ENCODE assay signal across 8 cellular contexts in genomic region chr9:97633859-97634485, GRCh38. TPM values are rescaled to one million over a fixed set of nuclear protein-coding genes. Genes with fewer than 3 reads are reported as not detected.
A peak's percentile ranks its signal among the peaks of the same experiment; 100 is the strongest.
DNase-seq lines count a peak whose midpoint lies in the region; ATAC-seq and TF ChIP-seq lines count a peak whose summit lies in the region.

No MANE protein-coding gene starts in this region.

- in situ Hi-C loops in gastrocnemius medialis (cut with MboI; ENCODE audit: low sequenced_read_pairs in 4 of 4), result no loop called here

- H3K36me3 Mint-ChIP-seq in activated T-cell treated with anti-CD3 and anti-CD28 coated beads, Interleukin-2, amount 50 U/mL, for 72 hours (ENCODE audit: insufficient read depth in 2 of 2), result peaks cover 0 to 7% of the 10 kb centered on the region in 2 donors

- no peaks in the 10 kb centered on the region for H3K27me3 Mint-ChIP-seq in activated T-cell treated with anti-CD3 and anti-CD28 coated beads, Interleukin-2, amount 50 U/mL, for 72 hours (ENCODE audit: low read depth)

- no peaks in the 10 kb centered on the region for H3K9me3 ChIP-seq in heart right ventricle
- no peaks in the 10 kb centered on the region for H3K9me3 ChIP-seq in gastrocnemius medialis

- TF ChIP-seq POLR2A in gastrocnemius medialis (IDR thresholded peaks at IDR 0.05), result no peak

- peak overlapping the region; percentile 95 to 100 for H3K4me3 Mint-ChIP-seq in activated T-cell treated with anti-CD3 and anti-CD28 coated beads, Interleukin-2, amount 50 U/mL, for 72 hours

- peaks cover 2 to 78% (median 59%) of the 10 kb centered on the region in 9 donors for H3K4me1 ChIP-seq in heart right ventricle
- H3K4me1 ChIP-seq in gastrocnemius medialis, result peaks cover 56 to 60% of the 10 kb centered on the region in 2 donors

- intact Hi-C loops in heart right ventricle (cut with DNase I), result loop anchor here in 1 of 10 donors (10.0 kb wide), 1 partner anchor 631 kb away; no protein-coding TSS in a partner anchor
- intact Hi-C loops in gastrocnemius medialis (cut with DNase I; ENCODE audit: low total_unique reads), result loop anchor here (2.0 to 10.0 kb wide), 6 partner anchors 63 to 1219 kb away; partner anchors contain the start of genes ANKS6, ANP32B, TBC1D2 and XPA

- peaks cover 73% of the 10 kb centered on the region for H3K4me1 Mint-ChIP-seq in activated T-cell treated with anti-CD3 and anti-CD28 coated beads, Interleukin-2, amount 50 U/mL, for 72 hours (ENCODE audit: low read depth)

- H3K27me3 ChIP-seq in heart right ventricle (no peaks in the 10 kb centered on the region), gastrocnemius medialis (no peaks in the 10 kb centered on the region)

- ATAC-seq in HG03097 (IDR thresholded peaks at IDR 0.05; ENCODE audit: low FRiP score, unreplicated experiment), result peak; percentile 3
- no peak for ATAC-seq in activated T-cell treated with anti-CD3 and anti-CD28 coated beads, Interleukin-2, amount 50 U/mL, for 72 hours (replicated peaks in 1 of 2)
- peak in 1 of 8 donors; percentile 1 for ATAC-seq in heart right ventricle
- ATAC-seq in gastrocnemius medialis, result peak; percentile 7 to 8

- peak overlapping the region; percentile 95 for H3K27ac Mint-ChIP-seq in activated T-cell treated with anti-CD3 and anti-CD28 coated beads, Interleukin-2, amount 50 U/mL, for 72 hours

- H3K36me3 ChIP-seq in heart right ventricle (no peaks in the 10 kb centered on the region), gastrocnemius medialis (no peaks in the 10 kb centered on the region)

- no peaks in the 10 kb centered on the region for H3K9me3 Mint-ChIP-seq in activated T-cell treated with anti-CD3 and anti-CD28 coated beads, Interleukin-2, amount 50 U/mL, for 72 hours

- 0% methylated on average over 42 of the region's 42 CpGs for WGBS in heart right ventricle, 2 donors

- H3K27ac ChIP-seq in heart right ventricle (peak overlapping the region; percentile 93 to 99 (median 96)), gastrocnemius medialis (peak overlapping the region; percentile 91 to 99 (median 98))

- TF ChIP-seq CTCF in GM10266 (IDR thresholded peaks at IDR 0.05; ENCODE audit: control insufficient read depth, insufficient read depth, low read depth, missing control alignments), result no peak
- peak in 1 of 9 donors; percentile 14 for TF ChIP-seq CTCF in heart right ventricle (IDR thresholded peaks at IDR 0.05)
- no peak for TF ChIP-seq CTCF in gastrocnemius medialis (IDR thresholded peaks at IDR 0.05 in 4 of 5, conservative IDR thresholded peaks at IDR 0.05 in 1 of 5)

- H3K4me3 ChIP-seq in heart right ventricle (peak overlapping the region; percentile 49 to 98 (median 94)), gastrocnemius medialis (peak overlapping the region; percentile 86 to 92 (median 88))

- DNase-seq in GM10266 (ENCODE audit: extremely low spot score) (peak; percentile 7), heart right ventricle (no peak), gastrocnemius medialis (no peak), GM19238 (ENCODE audit: insufficient read length, low spot score) (no peak), activated gamma-delta T cell treated with Interleukin-2 at 50 U/mL for 16 hours (no peak)
- no peak for DNase-seq in activated T-cell treated with anti-CD3 and anti-CD28 coated beads, Interleukin-2, amount 50 U/mL, for 72 hours
- no peak for DNase-seq in activated effector memory CD4-positive, alpha-beta T cell treated with anti-CD3 and anti-CD28 coated beads, Interleukin-2, amount 50 U/mL, for 16 hours

RNA-seq across cellular contexts. Expression of gene NCBP1, which starts 0.4 kb away (rescaled TPM):
- 10 to 100 TPM; 24.3 to 25.4 TPM for total RNA-seq in activated T-cell treated with anti-CD3 and anti-CD28 coated beads, Interleukin-2, amount 50 U/mL, for 72 hours
- 10 to 100 TPM; 11.8 to 20.4 (median 15.9) TPM for total RNA-seq in heart right ventricle
- 1 to 10 TPM; 6.6 to 9.0 TPM for polyA plus RNA-seq in heart right ventricle
- 10 to 100 TPM in 3 of 4 donors, 1 to 10 TPM in 1; 8.2 to 17.2 (median 15.7) TPM for total RNA-seq in gastrocnemius medialis

RNA-seq across cellular contexts. Expression of gene TSTD2, which starts 0.8 kb away (rescaled TPM):
- total RNA-seq in activated T-cell treated with anti-CD3 and anti-CD28 coated beads, Interleukin-2, amount 50 U/mL, for 72 hours, result 10 to 100 TPM; 18.7 to 23.3 TPM
- total RNA-seq in heart right ventricle (10 to 100 TPM; 19.8 to 29.4 (median 23.4) TPM), gastrocnemius medialis (10 to 100 TPM; 11.6 to 19.9 (median 14.5) TPM)
- polyA plus RNA-seq in heart right ventricle, result 10 to 100 TPM in 1 of 2 donors, 1 to 10 TPM in 1; 8.5 to 22.3 TPM

Comparison
In these comparisons a context has a peak if more than half of its experiments do, and no peak if none do; other contexts are left out.
1. ATAC-seq: peak in HG03097 (single experiment) and gastrocnemius medialis (2 of 2); none in activated T-cell treated with anti-CD3 and anti-CD28 coated beads, Interleukin-2, amount 50 U/mL, for 72 hours (0 of 2).